1 cellular context compared by ENCODE assay signal in genomic region chr13:23506071-23506820, GRCh38.
TF ChIP-seq lines count a peak whose summit lies in the region.

No MANE protein-coding gene starts in this region.

TF ChIP-seq in GM23338, 12 proteins besides CTCF, POLR2A, EP300 and RAD21 (continued from another document):
- TF ChIP-seq ZNF462 (CRISPR knock-in tag; IDR thresholded peaks at IDR 0.05) = no peak
- TF ChIP-seq EZH2phosphoT487 (IDR thresholded peaks at IDR 0.05; ENCODE audit: unreplicated experiment) = no peak
- TF ChIP-seq ZNF331 (CRISPR knock-in tag; IDR thresholded peaks at IDR 0.05; ENCODE audit: low read depth) = no peak
- TF ChIP-seq ETS1 (IDR thresholded peaks at IDR 0.05) = no peak
- no peak for TF ChIP-seq ZNF114 (CRISPR knock-in tag; IDR thresholded peaks at IDR 0.05)
- TF ChIP-seq EZH2 (IDR thresholded peaks at IDR 0.05; ENCODE audit: low read depth, unreplicated experiment) = no peak
- TF ChIP-seq STAT1 (IDR thresholded peaks at IDR 0.05; ENCODE audit: unreplicated experiment) = no peak
